10 cellular contexts compared by ENCODE assay signal in genomic region chr18:50853863-50854271, GRCh38. TPM values are rescaled to one million over a fixed set of nuclear protein-coding genes. Genes with fewer than 3 reads are reported as not detected.
A peak's percentile ranks its signal among the peaks of the same experiment; 100 is the strongest.
DNase-seq lines count a peak whose midpoint lies in the region; ATAC-seq and TF ChIP-seq lines count a peak whose summit lies in the region.
"Had no signal": no experiment of that assay in that cellular context is flagged by ENCODE, and none has a peak within 500 bp of the region (broad histone marks: within the 10 kb centered on the region; RNA-seq: fewer than 3 reads in every experiment).

No MANE protein-coding gene starts in this region.

- H3K27me3 ChIP-seq in GM23338 (ENCODE audit: insufficient read depth) (no peaks in the 10 kb centered on the region), foreskin keratinocyte (no peaks in the 10 kb centered on the region)

- no peaks in the 10 kb centered on the region for H4K20me1 ChIP-seq in GM23338 (replicated peaks; ENCODE audit: insufficient read depth)

- TF ChIP-seq CTCF in GM23338 (conservative IDR thresholded peaks at IDR 0.05; ENCODE audit: low read depth in 2 of 2), result no peak
- TF ChIP-seq CTCF in foreskin keratinocyte (conservative IDR thresholded peaks at IDR 0.05), result no peak
- no peak for TF ChIP-seq CTCF in progenitor cell of endocrine pancreas (IDR thresholded peaks at IDR 0.05; ENCODE audit: unreplicated experiment)

- peaks cover 6% of the 10 kb centered on the region for H3K4me1 Mint-ChIP-seq in GM23338
- H3K4me1 Mint-ChIP-seq in progenitor cell of endocrine pancreas (ENCODE audit: low read depth), result peaks cover 13% of the 10 kb centered on the region
- H3K4me1 Mint-ChIP-seq: activated naive CD4-positive, alpha-beta T cell treated with anti-CD3 and anti-CD28 coated beads, Interleukin-2, amount 50 U/mL, for 24 hours had no signal

- H3K4me1 ChIP-seq in GM23338 (ENCODE audit: insufficient read depth) (no peaks in the 10 kb centered on the region), foreskin keratinocyte (no peaks in the 10 kb centered on the region)

- H3K36me3 ChIP-seq in GM23338 (ENCODE audit: insufficient read depth), result no peaks in the 10 kb centered on the region
- H3K36me3 ChIP-seq: WERI-Rb-1 had no signal

- DNase-seq in GM23338 (ENCODE audit: low spot score) (no peak), SK-MEL-5 (ENCODE audit: low read depth, low spot score) (peak; percentile 98), foreskin keratinocyte (peak; percentile 51 to 73), progenitor cell of endocrine pancreas (ENCODE audit: low spot score, unreplicated experiment) (no peak), HUDEP-2 (lab: John Stamatoyannopoulos, UW; ENCODE audit: unreplicated experiment in 76 of 76) (no peak), GF-D8 (lab: John Stamatoyannopoulos, UW) (no peak)
- DNase-seq: WERI-Rb-1 had no signal

- H3K27me3 Mint-ChIP-seq in GM23338 (ENCODE audit: insufficient read depth, low read depth, poor library complexity) (peaks cover 8% of the 10 kb centered on the region), progenitor cell of endocrine pancreas (peaks cover 3% of the 10 kb centered on the region)

- peak overlapping the region; percentile 43; the same call in 1 of the 2 replicates for H2AFZ ChIP-seq in GM23338

- H3K9me3 Mint-ChIP-seq in GM23338, result peaks cover 3% of the 10 kb centered on the region; the same call in 1 of the 3 replicates
- H3K9me3 Mint-ChIP-seq in progenitor cell of endocrine pancreas (ENCODE audit: low read depth), result peaks cover 3% of the 10 kb centered on the region
- H3K9me3 Mint-ChIP-seq: activated naive CD4-positive, alpha-beta T cell treated with anti-CD3 and anti-CD28 coated beads, Interleukin-2, amount 50 U/mL, for 24 hours had no signal

- H3K36me3 Mint-ChIP-seq in GM23338 (ENCODE audit: low read depth) (no peaks in the 10 kb centered on the region), progenitor cell of endocrine pancreas (ENCODE audit: insufficient read depth) (peaks cover 2% of the 10 kb centered on the region)

- no peak overlapping the region for H3K27ac ChIP-seq in GM23338 (ENCODE audit: low read depth)
- H3K27ac ChIP-seq in foreskin keratinocyte, result no peak overlapping the region
- H3K27ac ChIP-seq: WERI-Rb-1 had no signal

- ATAC-seq in GM23338, result no peak
- ATAC-seq in foreskin keratinocyte, result peak; percentile 84
- ATAC-seq in GM21526 (IDR thresholded peaks at IDR 0.05; ENCODE audit: low FRiP score, unreplicated experiment), result no peak
- no peak for ATAC-seq in GM18858 (IDR thresholded peaks at IDR 0.05; ENCODE audit: unreplicated experiment)

- H3K4me2 ChIP-seq in GM23338, result no peak overlapping the region

- no peaks in the 10 kb centered on the region for H3K9me2 ChIP-seq in GM23338 (ENCODE audit: insufficient read depth)

- no peaks in the 10 kb centered on the region for H3F3A ChIP-seq in GM23338 (replicated peaks; ENCODE audit: low read depth)

- in situ Hi-C loops in SK-MEL-5 (cut with HindIII; ENCODE audit: low pct_unique_long_range_greater_than_20kb, low sequenced_read_pairs), result no loop called here

- H3K4me3 Mint-ChIP-seq in GM23338 (no peak overlapping the region), progenitor cell of endocrine pancreas (ENCODE audit: low read depth) (no peak overlapping the region)
- H3K4me3 Mint-ChIP-seq: activated naive CD4-positive, alpha-beta T cell treated with anti-CD3 and anti-CD28 coated beads, Interleukin-2, amount 50 U/mL, for 24 hours had no signal

- H3K4me3 ChIP-seq in GM23338, result no peak overlapping the region

- H3K27ac Mint-ChIP-seq in GM23338 (no peak overlapping the region), progenitor cell of endocrine pancreas (peak overlapping the region; percentile 58)
- H3K27ac Mint-ChIP-seq: activated naive CD4-positive, alpha-beta T cell treated with anti-CD3 and anti-CD28 coated beads, Interleukin-2, amount 50 U/mL, for 24 hours had no signal

- no peaks in the 10 kb centered on the region for H3K79me2 ChIP-seq in GM23338 (replicated peaks; ENCODE audit: insufficient read depth)

TF ChIP-seq in GM23338, 12 proteins besides CTCF, POLR2A, EP300 and RAD21:
- TF ChIP-seq JUNB (IDR thresholded peaks at IDR 0.05; ENCODE audit: unreplicated experiment), result no peak
- TF ChIP-seq, protein P1, sequence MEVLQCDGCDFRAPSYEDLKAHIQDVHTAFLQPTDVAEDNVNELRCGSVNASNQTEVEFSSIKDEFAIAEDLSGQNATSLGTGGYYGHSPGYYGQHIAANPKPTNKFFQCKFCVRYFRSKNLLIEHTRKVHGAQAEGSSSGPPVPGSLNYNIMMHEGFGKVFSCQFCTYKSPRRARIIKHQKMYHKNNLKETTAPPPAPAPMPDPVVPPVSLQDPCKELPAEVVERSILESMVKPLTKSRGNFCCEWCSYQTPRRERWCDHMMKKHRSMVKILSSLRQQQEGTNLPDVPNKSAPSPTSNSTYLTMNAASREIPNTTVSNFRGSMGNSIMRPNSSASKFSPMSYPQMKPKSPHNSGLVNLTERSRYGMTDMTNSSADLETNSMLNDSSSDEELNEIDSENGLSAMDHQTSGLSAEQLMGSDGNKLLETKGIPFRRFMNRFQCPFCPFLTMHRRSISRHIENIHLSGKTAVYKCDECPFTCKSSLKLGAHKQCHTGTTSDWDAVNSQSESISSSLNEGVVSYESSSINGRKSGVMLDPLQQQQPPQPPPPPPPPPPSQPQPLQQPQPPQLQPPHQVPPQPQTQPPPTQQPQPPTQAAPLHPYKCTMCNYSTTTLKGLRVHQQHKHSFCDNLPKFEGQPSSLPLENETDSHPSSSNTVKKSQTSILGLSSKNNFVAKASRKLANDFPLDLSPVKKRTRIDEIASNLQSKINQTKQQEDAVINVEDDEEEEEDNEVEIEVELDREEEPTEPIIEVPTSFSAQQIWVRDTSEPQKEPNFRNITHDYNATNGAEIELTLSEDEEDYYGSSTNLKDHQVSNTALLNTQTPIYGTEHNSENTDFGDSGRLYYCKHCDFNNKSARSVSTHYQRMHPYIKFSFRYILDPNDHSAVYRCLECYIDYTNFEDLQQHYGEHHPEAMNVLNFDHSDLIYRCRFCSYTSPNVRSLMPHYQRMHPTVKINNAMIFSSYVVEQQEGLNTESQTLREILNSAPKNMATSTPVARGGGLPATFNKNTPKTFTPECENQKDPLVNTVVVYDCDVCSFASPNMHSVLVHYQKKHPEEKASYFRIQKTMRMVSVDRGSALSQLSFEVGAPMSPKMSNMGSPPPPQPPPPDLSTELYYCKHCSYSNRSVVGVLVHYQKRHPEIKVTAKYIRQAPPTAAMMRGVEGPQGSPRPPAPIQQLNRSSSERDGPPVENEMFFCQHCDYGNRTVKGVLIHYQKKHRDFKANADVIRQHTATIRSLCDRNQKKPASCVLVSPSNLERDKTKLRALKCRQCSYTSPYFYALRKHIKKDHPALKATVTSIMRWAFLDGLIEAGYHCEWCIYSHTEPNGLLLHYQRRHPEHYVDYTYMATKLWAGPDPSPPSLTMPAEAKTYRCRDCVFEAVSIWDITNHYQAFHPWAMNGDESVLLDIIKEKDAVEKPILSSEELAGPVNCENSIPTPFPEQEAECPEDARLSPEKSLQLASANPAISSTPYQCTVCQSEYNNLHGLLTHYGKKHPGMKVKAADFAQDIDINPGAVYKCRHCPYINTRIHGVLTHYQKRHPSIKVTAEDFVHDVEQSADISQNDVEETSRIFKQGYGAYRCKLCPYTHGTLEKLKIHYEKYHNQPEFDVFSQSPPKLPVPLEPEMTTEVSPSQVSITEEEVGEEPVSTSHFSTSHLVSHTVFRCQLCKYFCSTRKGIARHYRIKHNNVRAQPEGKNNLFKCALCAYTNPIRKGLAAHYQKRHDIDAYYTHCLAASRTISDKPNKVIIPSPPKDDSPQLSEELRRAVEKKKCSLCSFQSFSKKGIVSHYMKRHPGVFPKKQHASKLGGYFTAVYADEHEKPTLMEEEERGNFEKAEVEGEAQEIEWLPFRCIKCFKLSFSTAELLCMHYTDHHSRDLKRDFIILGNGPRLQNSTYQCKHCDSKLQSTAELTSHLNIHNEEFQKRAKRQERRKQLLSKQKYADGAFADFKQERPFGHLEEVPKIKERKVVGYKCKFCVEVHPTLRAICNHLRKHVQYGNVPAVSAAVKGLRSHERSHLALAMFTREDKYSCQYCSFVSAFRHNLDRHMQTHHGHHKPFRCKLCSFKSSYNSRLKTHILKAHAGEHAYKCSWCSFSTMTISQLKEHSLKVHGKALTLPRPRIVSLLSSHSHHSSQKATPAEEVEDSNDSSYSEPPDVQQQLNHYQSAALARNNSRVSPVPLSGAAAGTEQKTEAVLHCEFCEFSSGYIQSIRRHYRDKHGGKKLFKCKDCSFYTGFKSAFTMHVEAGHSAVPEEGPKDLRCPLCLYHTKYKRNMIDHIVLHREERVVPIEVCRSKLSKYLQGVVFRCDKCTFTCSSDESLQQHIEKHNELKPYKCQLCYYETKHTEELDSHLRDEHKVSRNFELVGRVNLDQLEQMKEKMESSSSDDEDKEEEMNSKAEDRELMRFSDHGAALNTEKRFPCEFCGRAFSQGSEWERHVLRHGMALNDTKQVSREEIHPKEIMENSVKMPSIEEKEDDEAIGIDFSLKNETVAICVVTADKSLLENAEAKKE (CRISPR knock-in tag; IDR thresholded peaks at IDR 0.05), result no peak
- no peak for TF ChIP-seq NANOG (IDR thresholded peaks at IDR 0.05; ENCODE audit: borderline replicate concordance)
- TF ChIP-seq EZH2 (IDR thresholded peaks at IDR 0.05; ENCODE audit: low read depth, unreplicated experiment), result no peak

RNA-seq across cellular contexts. Expression of gene ME2, which starts 25.1 kb away (rescaled TPM):
- 101 and 102 TPM in 2 replicates for total RNA-seq in GM23338 (2014; rRNA removed; shearing (Covaris generic))
- polyA plus RNA-seq in GM23338 (2016; fragmentation: Nextera tagmentation; extraction: Ambion mirVana), result 61.0 and 62.8 TPM in 2 replicates
- total RNA-seq in SK-MEL-5 (2014; rRNA removed; shearing (Covaris generic)), result 85.6 and 87.8 TPM in 2 replicates
- polyA plus RNA-seq in SK-MEL-5 (2015; cell fraction: cytosol; rRNA removed), result 59.1 and 69.4 TPM in 2 replicates
- 18.8 and 35.9 TPM in 2 replicates for polyA plus RNA-seq in SK-MEL-5 (2015; cell fraction: nucleus; rRNA removed)
- total RNA-seq in foreskin keratinocyte, result 40.2 and 45.1 TPM in 2 replicates
- polyA plus RNA-seq in foreskin keratinocyte, result 19.2 and 23.4 TPM in 2 replicates
- 51.8 and 54.8 TPM in 2 replicates for total RNA-seq in progenitor cell of endocrine pancreas

RNA-seq across cellular contexts. Expression of gene MRO, which starts 34.1 kb away (rescaled TPM):
- 0.80 and 2.0 TPM in 2 replicates for total RNA-seq in GM23338 (2014; rRNA removed; shearing (Covaris generic))
- 0.68 and 0.78 TPM in 2 replicates for polyA plus RNA-seq in GM23338 (2016; fragmentation: Nextera tagmentation; extraction: Ambion mirVana)
- 3.1 and 5.5 TPM in 2 replicates for total RNA-seq in SK-MEL-5 (2014; rRNA removed; shearing (Covaris generic))
- polyA plus RNA-seq in SK-MEL-5 (2015; cell fraction: cytosol; rRNA removed), result 3.1 and 6.1 TPM in 2 replicates
- polyA plus RNA-seq in SK-MEL-5 (2015; cell fraction: nucleus; rRNA removed), result 2.0 and 2.8 TPM in 2 replicates
- not detected in 2 replicates for total RNA-seq in foreskin keratinocyte
- polyA plus RNA-seq in foreskin keratinocyte, result not detected in 2 replicates
- 0.13 TPM in 1 of 2 replicates, not detected in the other for total RNA-seq in progenitor cell of endocrine pancreas

Comparison
In these comparisons a context has a peak if more than half of its experiments do, and no peak if none do; other contexts are left out.
1. DNase-seq: peak in SK-MEL-5 (single experiment) and foreskin keratinocyte (2 of 2); none in GM23338 (single experiment), progenitor cell of endocrine pancreas (single experiment), HUDEP-2 (0 of 76) and GF-D8 (single experiment).